11 cellular contexts compared by ENCODE assay signal in genomic region chr7:92142791-92143190, GRCh38. TPM values are rescaled to one million over a fixed set of nuclear protein-coding genes. Genes with fewer than 3 reads are reported as not detected.
"Had no signal": no experiment of that assay in that cellular context is flagged by ENCODE, and none has a peak within 500 bp of the region (broad histone marks: within the 10 kb centered on the region; RNA-seq: fewer than 3 reads in every experiment).

No MANE protein-coding gene starts in this region.

RNA-seq across cellular contexts. Expression of gene LRRD1, which starts 36.2 kb away (rescaled TPM):
- total RNA-seq: natural killer cell; natural killer cell treated with Interleukin-12 subunit alpha and Interleukin-12 subunit beta and Interleukin-15 and Interleukin-18, amount 100 ng/mL, for 72 hours; osteocyte; pancreas; psoas muscle; pulmonary artery endothelial cell; right lobe of liver; sciatic nerve had no signal
- polyA plus RNA-seq: naive thymus-derived CD8-positive, alpha-beta T cell; right cardiac atrium; smooth muscle cell had no signal
